36 cellular contexts compared by ENCODE assay signal in the genomic region with DNA sequence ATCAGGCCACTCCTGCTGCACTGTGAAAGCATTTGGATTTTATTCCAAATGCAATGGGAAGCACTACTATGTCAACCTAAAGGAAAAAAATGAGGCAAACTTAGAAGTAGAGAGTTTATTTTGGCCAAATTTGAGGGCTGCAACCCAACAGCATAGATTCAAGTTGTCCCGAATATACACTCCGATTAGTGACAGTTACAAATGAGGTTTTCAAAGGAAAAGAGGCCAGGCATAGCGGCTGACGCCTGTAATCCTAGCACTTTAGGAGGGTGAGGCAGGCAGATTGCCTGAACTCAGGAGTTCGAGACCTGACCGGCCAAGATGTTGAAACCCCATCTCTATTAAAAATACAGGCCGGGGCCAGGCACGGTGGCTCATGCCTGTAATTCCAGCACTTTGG.
"Had no signal": no experiment of that assay in that cellular context is flagged by ENCODE, and none has a peak within 500 bp of the region (broad histone marks: within the 10 kb centered on the region; RNA-seq: fewer than 3 reads in every experiment).

No MANE protein-coding gene starts in this region.

- H3K4me1 Mint-ChIP-seq: activated CD4-positive, alpha-beta T cell treated with anti-CD3 and anti-CD28 coated beads for 36 hours; activated CD4-positive, alpha-beta T cell treated with anti-CD3 and anti-CD28 coated beads, Interleukin-2, amount 10 ng/mL, durations not matched to agents 24 days and 14 days; activated CD8-positive, alpha-beta memory T cell treated with anti-CD3 and anti-CD28 coated beads, Interleukin-2, amount 10 ng/mL, durations not matched to agents 7 days and 5 days; activated naive CD4-positive, alpha-beta T cell treated with anti-CD3 and anti-CD28 coated beads, Interleukin-2, amount 50 U/mL, for 24 hours; activated naive CD8-positive, alpha-beta T cell treated with anti-CD3 and anti-CD28 coated beads for 36 hours; activated naive CD8-positive, alpha-beta T cell treated with anti-CD3 and anti-CD28 coated beads, Interleukin-2, amount 50 U/mL, for 24 hours; T-helper 17 cell had no signal

- H3K4me3 ChIP-seq: adrenal gland, body of pancreas, colonic mucosa, esophagus squamous epithelium, heart right ventricle, hepatocyte had no signal

- DNase-seq: activated CD4-positive, alpha-beta memory T cell treated with anti-CD3 and anti-CD28 coated beads for 36 hours; activated CD4-positive, alpha-beta T cell treated with anti-CD3 and anti-CD28 coated beads for 36 hours; activated CD4-positive, alpha-beta T cell treated with anti-CD3 and anti-CD28 coated beads, Interleukin-2, amount 10 ng/mL, durations not matched to agents 24 days and 14 days; activated CD4-positive, CD25-positive, alpha-beta regulatory T cell; activated CD4-positive, CD25-positive, alpha-beta regulatory T cell treated with anti-CD3 and anti-CD28 coated beads, Interleukin-2, amount 50 U/mL, for 72 hours; activated CD8-positive, alpha-beta memory T cell treated with anti-CD3 and anti-CD28 coated beads, Interleukin-2, amount 10 ng/mL, durations not matched to agents 7 days and 5 days; activated CD8-positive, alpha-beta memory T cell treated with anti-CD3 and anti-CD28 coated beads, Interleukin-2, amount 50 U/mL, for 4 hours; activated CD8-positive, alpha-beta T cell treated with anti-CD3 and anti-CD28 coated beads, Interleukin-2, amount 10 ng/mL, durations not matched to agents 7 days and 5 days; activated effector memory CD4-positive, alpha-beta T cell treated with anti-CD3 and anti-CD28 coated beads, Interleukin-2, amount 50 U/mL, for 16 hours; activated naive CD4-positive, alpha-beta T cell treated with anti-CD3 and anti-CD28 coated beads for 36 hours; activated naive CD8-positive, alpha-beta T cell treated with anti-CD3 and anti-CD28 coated beads for 36 hours; activated naive CD8-positive, alpha-beta T cell treated with anti-CD3 and anti-CD28 coated beads, Interleukin-2, amount 50 U/mL, for 24 hours; activated T-cell treated with anti-CD3 and anti-CD28 coated beads, Interleukin-2, amount 50 U/mL, for 1 hour; activated T-cell treated with anti-CD3 and anti-CD28 coated beads, Interleukin-2, amount 50 U/mL, for 48 hours; adrenal gland; amygdala; aorta; body of pancreas; central memory CD4-positive, alpha-beta T cell; cerebellar nuclear complex; colonic mucosa; effector CD8-positive, alpha-beta T cell; esophagus squamous epithelium; foreskin fibroblast; heart right ventricle; T-helper 17 cell; T1000 had no signal

- H3K4me3 Mint-ChIP-seq: activated CD4-positive, alpha-beta memory T cell treated with anti-CD3 and anti-CD28 coated beads for 36 hours; activated CD4-positive, alpha-beta T cell treated with anti-CD3 and anti-CD28 coated beads for 36 hours; activated CD4-positive, alpha-beta T cell treated with anti-CD3 and anti-CD28 coated beads, Interleukin-2, amount 10 ng/mL, durations not matched to agents 24 days and 14 days; activated CD8-positive, alpha-beta memory T cell treated with anti-CD3 and anti-CD28 coated beads, Interleukin-2, amount 10 ng/mL, durations not matched to agents 7 days and 5 days; activated CD8-positive, alpha-beta T cell treated with anti-CD3 and anti-CD28 coated beads, Interleukin-2, amount 10 ng/mL, durations not matched to agents 7 days and 5 days; activated naive CD4-positive, alpha-beta T cell treated with anti-CD3 and anti-CD28 coated beads for 36 hours; activated naive CD4-positive, alpha-beta T cell treated with anti-CD3 and anti-CD28 coated beads, Interleukin-2, amount 50 U/mL, for 24 hours; activated naive CD8-positive, alpha-beta T cell treated with anti-CD3 and anti-CD28 coated beads for 36 hours; activated naive CD8-positive, alpha-beta T cell treated with anti-CD3 and anti-CD28 coated beads, Interleukin-2, amount 50 U/mL, for 24 hours; activated T-helper 1 cell treated with anti-CD3 and anti-CD28 coated beads, Interleukin-12 subunit alpha, Interleukin-12 subunit beta, Interleukin-2, Interleukin-4 antibody, amounts not matched to agents 30 ng/mL and 10 ng/mL and 1 ng/mL, durations not matched to agents 14 hours and 24 hours and 36 hours; T-helper 17 cell; T-helper 2 cell treated with Interferon-gamma antibody and Interleukin-4, amounts not matched to agents 5 μg/mL and 100 μg/mL, for 36 hours had no signal

- H3K4me1 ChIP-seq: body of pancreas, colonic mucosa, esophagus squamous epithelium had no signal

- H3K36me3 Mint-ChIP-seq: activated CD4-positive, alpha-beta memory T cell treated with anti-CD3 and anti-CD28 coated beads for 36 hours; activated CD8-positive, alpha-beta memory T cell treated with anti-CD3 and anti-CD28 coated beads, Interleukin-2, amount 10 ng/mL, durations not matched to agents 7 days and 5 days; activated naive CD4-positive, alpha-beta T cell treated with anti-CD3 and anti-CD28 coated beads, Interleukin-2, amount 50 U/mL, for 24 hours; activated naive CD8-positive, alpha-beta T cell treated with anti-CD3 and anti-CD28 coated beads for 36 hours had no signal

- ATAC-seq: activated CD4-positive, alpha-beta T cell treated with anti-CD3 and anti-CD28 coated beads for 36 hours; activated CD8-positive, alpha-beta memory T cell treated with anti-CD3 and anti-CD28 coated beads, Interleukin-2, amount 10 ng/mL, durations not matched to agents 7 days and 5 days; activated CD8-positive, alpha-beta T cell treated with anti-CD3 and anti-CD28 coated beads, Interleukin-2, amount 10 ng/mL, durations not matched to agents 7 days and 5 days; activated naive CD8-positive, alpha-beta T cell treated with anti-CD3 and anti-CD28 coated beads, Interleukin-2, amount 50 U/mL, for 24 hours; body of pancreas; heart right ventricle; T-helper 17 cell had no signal

- H3K36me3 ChIP-seq: adrenal gland, colonic mucosa, esophagus squamous epithelium, heart right ventricle had no signal

- H3K27me3 ChIP-seq: adrenal gland, body of pancreas, colonic mucosa, esophagus squamous epithelium, heart right ventricle, hepatocyte had no signal

- H3K27me3 Mint-ChIP-seq: activated CD4-positive, alpha-beta memory T cell treated with anti-CD3 and anti-CD28 coated beads for 36 hours; activated CD4-positive, alpha-beta T cell treated with anti-CD3 and anti-CD28 coated beads for 36 hours; activated CD4-positive, alpha-beta T cell treated with anti-CD3 and anti-CD28 coated beads, Interleukin-2, amount 10 ng/mL, durations not matched to agents 24 days and 14 days; activated naive CD4-positive, alpha-beta T cell treated with anti-CD3 and anti-CD28 coated beads, Interleukin-2, amount 50 U/mL, for 24 hours; activated naive CD8-positive, alpha-beta T cell treated with anti-CD3 and anti-CD28 coated beads for 36 hours; activated naive CD8-positive, alpha-beta T cell treated with anti-CD3 and anti-CD28 coated beads, Interleukin-2, amount 50 U/mL, for 24 hours had no signal

- H3K9me3 ChIP-seq: adrenal gland, body of pancreas, colonic mucosa, esophagus squamous epithelium, heart right ventricle had no signal

- H3K27ac Mint-ChIP-seq: activated CD4-positive, alpha-beta memory T cell treated with anti-CD3 and anti-CD28 coated beads for 36 hours; activated CD4-positive, alpha-beta T cell treated with anti-CD3 and anti-CD28 coated beads for 36 hours; activated CD4-positive, alpha-beta T cell treated with anti-CD3 and anti-CD28 coated beads, Interleukin-2, amount 10 ng/mL, durations not matched to agents 24 days and 14 days; activated CD8-positive, alpha-beta memory T cell treated with anti-CD3 and anti-CD28 coated beads, Interleukin-2, amount 10 ng/mL, durations not matched to agents 7 days and 5 days; activated CD8-positive, alpha-beta T cell treated with anti-CD3 and anti-CD28 coated beads, Interleukin-2, amount 10 ng/mL, durations not matched to agents 7 days and 5 days; activated naive CD4-positive, alpha-beta T cell treated with anti-CD3 and anti-CD28 coated beads for 36 hours; activated naive CD4-positive, alpha-beta T cell treated with anti-CD3 and anti-CD28 coated beads, Interleukin-2, amount 50 U/mL, for 24 hours; activated naive CD8-positive, alpha-beta T cell treated with anti-CD3 and anti-CD28 coated beads for 36 hours; activated naive CD8-positive, alpha-beta T cell treated with anti-CD3 and anti-CD28 coated beads, Interleukin-2, amount 50 U/mL, for 24 hours; activated T-helper 1 cell treated with anti-CD3 and anti-CD28 coated beads, Interleukin-12 subunit alpha, Interleukin-12 subunit beta, Interleukin-2, Interleukin-4 antibody, amounts not matched to agents 30 ng/mL and 10 ng/mL and 1 ng/mL, durations not matched to agents 14 hours and 24 hours and 36 hours; activated T-helper 2 cell treated with anti-CD3 and anti-CD28 coated beads, Interferon-gamma antibody, Interleukin-2, Interleukin-4, amounts not matched to agents 10 μg/mL and 5 μg/mL and 100 μg/mL, durations not matched to agents 14 hours and 24 hours and 36 hours; T-helper 17 cell; T-helper 2 cell treated with Interferon-gamma antibody and Interleukin-4, amounts not matched to agents 5 μg/mL and 100 μg/mL, for 36 hours had no signal

- H3K9me3 Mint-ChIP-seq: activated CD4-positive, alpha-beta memory T cell treated with anti-CD3 and anti-CD28 coated beads for 36 hours; activated CD4-positive, alpha-beta T cell treated with anti-CD3 and anti-CD28 coated beads, Interleukin-2, amount 10 ng/mL, durations not matched to agents 24 days and 14 days; activated naive CD4-positive, alpha-beta T cell treated with anti-CD3 and anti-CD28 coated beads for 36 hours; activated naive CD4-positive, alpha-beta T cell treated with anti-CD3 and anti-CD28 coated beads, Interleukin-2, amount 50 U/mL, for 24 hours; activated naive CD8-positive, alpha-beta T cell treated with anti-CD3 and anti-CD28 coated beads for 36 hours; activated naive CD8-positive, alpha-beta T cell treated with anti-CD3 and anti-CD28 coated beads, Interleukin-2, amount 50 U/mL, for 24 hours; activated T-helper 1 cell treated with anti-CD3 and anti-CD28 coated beads, Interleukin-12 subunit alpha, Interleukin-12 subunit beta, Interleukin-2, Interleukin-4 antibody, amounts not matched to agents 30 ng/mL and 10 ng/mL and 1 ng/mL, durations not matched to agents 14 hours and 24 hours and 36 hours; activated T-helper 2 cell treated with anti-CD3 and anti-CD28 coated beads, Interferon-gamma antibody, Interleukin-2, Interleukin-4, amounts not matched to agents 10 μg/mL and 5 μg/mL and 100 μg/mL, durations not matched to agents 14 hours and 24 hours and 36 hours; T-helper 2 cell treated with Interferon-gamma antibody and Interleukin-4, amounts not matched to agents 5 μg/mL and 100 μg/mL, for 36 hours had no signal

- H2AFZ ChIP-seq: hepatocyte had no signal

- H3K4me2 ChIP-seq: hepatocyte had no signal

- H3K27ac ChIP-seq: adrenal gland, body of pancreas, colonic mucosa, epithelial cell of prostate, esophagus squamous epithelium, heart right ventricle, hepatocyte had no signal

- FAIRE-seq: endometrium, endothelial cell of umbilical vein, frontal cortex had no signal

- H3K79me2 ChIP-seq: hepatocyte had no signal
